Comparison of ENCODE assay signal across 9 cellular contexts in the genomic region with DNA sequence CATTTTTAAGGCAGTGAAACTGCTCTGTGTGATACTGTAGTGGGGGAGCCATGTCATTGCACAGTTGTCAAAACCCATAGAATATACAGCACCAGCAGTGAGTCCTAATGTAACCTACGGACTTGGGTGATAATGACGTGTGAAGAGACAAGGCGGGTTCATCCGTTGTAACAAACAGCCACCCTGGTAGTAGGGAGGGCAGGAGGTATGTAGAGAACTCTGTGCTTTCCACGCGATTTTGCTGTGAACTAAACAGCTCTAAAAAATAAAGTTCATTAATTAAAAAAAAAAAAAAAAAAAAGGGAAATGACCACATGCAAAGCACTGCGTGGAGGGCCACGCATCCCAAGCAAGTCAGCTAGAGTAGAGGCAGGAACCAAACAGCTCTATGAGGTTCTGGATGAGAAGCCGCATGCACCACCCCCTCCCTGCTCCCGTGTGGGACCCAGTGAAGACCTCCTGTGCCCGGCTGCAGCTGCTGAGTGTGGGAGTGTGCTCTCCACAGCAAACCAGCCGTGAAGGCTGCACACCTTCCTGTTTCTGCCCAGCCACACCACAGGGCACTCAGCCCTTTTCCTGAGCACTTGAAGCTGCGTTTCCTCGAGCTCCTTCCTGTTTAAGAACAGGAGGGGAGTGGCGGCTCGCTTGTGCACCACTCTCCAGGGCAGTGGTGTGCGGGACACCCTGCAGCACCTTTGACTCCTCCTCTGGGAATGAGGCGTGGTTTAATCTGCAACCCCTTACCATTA.
A peak's percentile ranks its signal among the peaks of the same experiment; 100 is the strongest.
DNase-seq lines count a peak whose midpoint lies in the region; ATAC-seq, FAIRE-seq and TF ChIP-seq lines count a peak whose summit lies in the region.
"Had no signal": no experiment of that assay in that cellular context is flagged by ENCODE, and none has a peak within 500 bp of the region (broad histone marks: within the 10 kb centered on the region; RNA-seq: fewer than 3 reads in every experiment).

No MANE protein-coding gene starts in this region.

- dilution Hi-C loops in endothelial cell of umbilical vein (cut with MboI; ENCODE audit: extremely low pct_ligation_motif_present, low sequenced_read_pairs) = no loop called here

- H3K4me1 Mint-ChIP-seq in stimulated activated naive B cell treated with anti-CD40 and anti-IgM and Interleukin-4, amounts not matched to agents 10 μg/mL and 1 μg/mL and 100 μg/mL, for 72 hours = peaks cover 82 to 94% of the 10 kb centered on the region in 2 donors

- no peaks in the 10 kb centered on the region for H3K27me3 ChIP-seq in SU-DHL-6 (ENCODE audit: low read length)
- H3K27me3 ChIP-seq in endothelial cell of umbilical vein (ENCODE audit: control insufficient read depth in 2 of 2, insufficient read depth in 2 of 2, low read length in 2 of 2) = no peaks in the 10 kb centered on the region

- no peaks in the 10 kb centered on the region for H3K9me2 ChIP-seq in SU-DHL-6 (replicated peaks; ENCODE audit: insufficient read depth, low read length)

- intact Hi-C loops in endothelial cell of umbilical vein (cut with micrococcal nuclease) = no loop called here

- CTCF ChIA-PET in endothelial cell of umbilical vein (lab: Charles Lee) = interaction anchor here (0.6 to 6.1 kb wide), 21 partner anchors 8 to 310 kb away, joined by 3 to 42 read pairs (median 4); a partner anchor contains a TSS

- no peaks in the 10 kb centered on the region for H3K9me1 ChIP-seq in endothelial cell of umbilical vein (replicated peaks; ENCODE audit: control insufficient read depth, extremely low read depth, insufficient read depth, low read length)

- H3K9ac ChIP-seq in SU-DHL-6 (ENCODE audit: low read length) (no peak overlapping the region), endothelial cell of umbilical vein (replicated peaks; ENCODE audit: extremely low read depth, insufficient read depth, low read length) (no peak overlapping the region)

- peak; percentile 57 for ATAC-seq in HG03139 (IDR thresholded peaks at IDR 0.05; ENCODE audit: unreplicated experiment)
- peak; percentile 73 for ATAC-seq in stimulated activated naive B cell treated with anti-CD40 and anti-IgM and Interleukin-4, amounts not matched to agents 10 μg/mL and 1 μg/mL and 100 μg/mL, for 72 hours (replicated peaks)

- BruUV-seq in endothelial cell of umbilical vein (replicated peaks; lab: Mats Ljungman, UMichigan) = no TSS peak

- no peaks in the 10 kb centered on the region for H3K27me3 Mint-ChIP-seq in stimulated activated naive B cell treated with anti-CD40 and anti-IgM and Interleukin-4, amounts not matched to agents 10 μg/mL and 1 μg/mL and 100 μg/mL, for 72 hours

- no peaks in the 10 kb centered on the region for H3K79me2 ChIP-seq in SU-DHL-6 (ENCODE audit: insufficient read depth, low read length)
- peaks cover 30% of the 10 kb centered on the region for H3K79me2 ChIP-seq in endothelial cell of umbilical vein (ENCODE audit: control insufficient read depth, insufficient read depth, low read length)

- peaks cover 3 to 5% of the 10 kb centered on the region in 2 donors for H3K36me3 Mint-ChIP-seq in stimulated activated naive B cell treated with anti-CD40 and anti-IgM and Interleukin-4, amounts not matched to agents 10 μg/mL and 1 μg/mL and 100 μg/mL, for 72 hours

- H3K27ac ChIP-seq in SU-DHL-6 (ENCODE audit: low read depth, low read length) (peak overlapping the region; percentile 11), endothelial cell of umbilical vein (ENCODE audit: insufficient read depth, low read depth, low read length) (no peak overlapping the region)

- no peak for TF ChIP-seq POLR2A in endothelial cell of umbilical vein (IDR thresholded peaks at IDR 0.05; ENCODE audit: low read depth, low read length)

- H4K20me1 ChIP-seq in SU-DHL-6 (ENCODE audit: low read depth, low read length) (no peaks in the 10 kb centered on the region), endothelial cell of umbilical vein (replicated peaks; ENCODE audit: control insufficient read depth, extremely low read depth, insufficient read depth, low read length) (no peaks in the 10 kb centered on the region)

- H3F3A ChIP-seq in SU-DHL-6 (ENCODE audit: insufficient read depth) = peaks cover 8% of the 10 kb centered on the region

- H3K9me3 Mint-ChIP-seq in stimulated activated naive B cell treated with anti-CD40 and anti-IgM and Interleukin-4, amounts not matched to agents 10 μg/mL and 1 μg/mL and 100 μg/mL, for 72 hours = no peaks in the 10 kb centered on the region
- H3K9me3 Mint-ChIP-seq: neural crest cell had no signal

- H3K36me3 ChIP-seq in SU-DHL-6 (ENCODE audit: low read length) (no peaks in the 10 kb centered on the region), endothelial cell of umbilical vein (ENCODE audit: control insufficient read depth in 2 of 2, extremely low read depth in 1 of 2, insufficient read depth in 2 of 2, low read length in 2 of 2) (no peaks in the 10 kb centered on the region)

- H2AFZ ChIP-seq in SU-DHL-6 (ENCODE audit: low read depth, low read length, severe bottlenecking) (no peak overlapping the region), endothelial cell of umbilical vein (ENCODE audit: low read depth, low read length) (no peak overlapping the region)

- TF ChIP-seq CTCF in SU-DHL-6 (IDR thresholded peaks at IDR 0.05; ENCODE audit: insufficient read depth, low read length, poor library complexity, severe bottlenecking) (no peak), endothelial cell of umbilical vein (IDR thresholded peaks at IDR 0.05; ENCODE audit: extremely low read depth in 1 of 2, insufficient read depth in 1 of 2, low read depth in 1 of 2, low read length in 2 of 2) (no peak)

- peak; percentile 70 for DNase-seq in activated CD8-positive, alpha-beta memory T cell treated with anti-CD3 and anti-CD28 coated beads for 24 hours
- no peak for DNase-seq in activated CD8-positive, alpha-beta memory T cell treated with anti-CD3 and anti-CD28 coated beads, Interleukin-2, amount 50 U/mL, for 48 hours
- peak; percentile 70 for DNase-seq in endothelial cell of umbilical vein (ENCODE audit: low read depth, low spot score)
- peak; percentile 43 for DNase-seq in stimulated activated naive B cell treated with anti-CD40 and anti-IgM and Interleukin-4, amounts not matched to agents 10 μg/mL and 1 μg/mL and 100 μg/mL, for 72 hours
- no peak for DNase-seq in anterior cingulate cortex (lab: John Stamatoyannopoulos, UW)
- no peak for DNase-seq in midbrain (lab: John Stamatoyannopoulos, UW)

- H3K4me2 ChIP-seq in SU-DHL-6 (ENCODE audit: low read depth, low read length, poor library complexity, severe bottlenecking) = peak overlapping the region; percentile 45
- H3K4me2 ChIP-seq in endothelial cell of umbilical vein (ENCODE audit: insufficient read depth, low read length) = peak overlapping the region; percentile 55

- H3K9me3 ChIP-seq in SU-DHL-6 (ENCODE audit: insufficient read depth, low read length) = no peaks in the 10 kb centered on the region
- no peaks in the 10 kb centered on the region for H3K9me3 ChIP-seq in endothelial cell of umbilical vein (replicated peaks; ENCODE audit: control insufficient read depth, insufficient read depth, low read length)

- POLR2A ChIA-PET in endothelial cell of umbilical vein (lab: Charles Lee) = interaction anchor here (0.6 to 0.9 kb wide), 2 partner anchors 26 to 85 kb away, joined by 3 read pairs; no protein-coding TSS in a partner anchor

- peaks cover 22% of the 10 kb centered on the region for H3K4me1 ChIP-seq in endothelial cell of umbilical vein (ENCODE audit: control insufficient read depth, extremely low read depth, insufficient read depth, low read length)

- no peak overlapping the region for H3K27ac Mint-ChIP-seq in stimulated activated naive B cell treated with anti-CD40 and anti-IgM and Interleukin-4, amounts not matched to agents 10 μg/mL and 1 μg/mL and 100 μg/mL, for 72 hours

- peak overlapping the region; percentile 4 for H3K4me3 ChIP-seq in SU-DHL-6 (ENCODE audit: insufficient read depth, low read length, poor library complexity, severe bottlenecking)
- no peak overlapping the region for H3K4me3 ChIP-seq in endothelial cell of umbilical vein (replicated peaks in 1 of 3; ENCODE audit: insufficient read depth in 1 of 3, low read depth in 1 of 3, low read length in 3 of 3)

- H3K4me3 Mint-ChIP-seq in stimulated activated naive B cell treated with anti-CD40 and anti-IgM and Interleukin-4, amounts not matched to agents 10 μg/mL and 1 μg/mL and 100 μg/mL, for 72 hours = peak overlapping the region; percentile 64 to 67
- H3K4me3 Mint-ChIP-seq: neural crest cell had no signal

- peak; percentile 91 for FAIRE-seq in endothelial cell of umbilical vein (lab: Jason Lieb, UNC)

TF ChIP-seq in endothelial cell of umbilical vein, 7 proteins besides CTCF, POLR2A, EP300 and RAD21:
- TF ChIP-seq GATA2 (IDR thresholded peaks at IDR 0.05; ENCODE audit: insufficient read depth, insufficient read length, low read depth, low read length) (no peak), POLR2AphosphoS5 (IDR thresholded peaks at IDR 0.05; ENCODE audit: insufficient read depth, low read depth, low read length) (peak; percentile 25)
TF ChIP-seq in endothelial cell of umbilical vein: peak in this region for 1.

Comparison
In these comparisons a context has a peak if more than half of its experiments do, and no peak if none do; other contexts are left out.
1. DNase-seq: peak in activated CD8-positive, alpha-beta memory T cell treated with anti-CD3 and anti-CD28 coated beads for 24 hours (single experiment), endothelial cell of umbilical vein (single experiment) and stimulated activated naive B cell treated with anti-CD40 and anti-IgM and Interleukin-4, amounts not matched to agents 10 μg/mL and 1 μg/mL and 100 μg/mL, for 72 hours (single experiment); none in activated CD8-positive, alpha-beta memory T cell treated with anti-CD3 and anti-CD28 coated beads, Interleukin-2, amount 50 U/mL, for 48 hours (single experiment), anterior cingulate cortex (0 of 58) and midbrain (single experiment).